ENCODE assay signal across 20 cellular contexts in the genomic region with DNA sequence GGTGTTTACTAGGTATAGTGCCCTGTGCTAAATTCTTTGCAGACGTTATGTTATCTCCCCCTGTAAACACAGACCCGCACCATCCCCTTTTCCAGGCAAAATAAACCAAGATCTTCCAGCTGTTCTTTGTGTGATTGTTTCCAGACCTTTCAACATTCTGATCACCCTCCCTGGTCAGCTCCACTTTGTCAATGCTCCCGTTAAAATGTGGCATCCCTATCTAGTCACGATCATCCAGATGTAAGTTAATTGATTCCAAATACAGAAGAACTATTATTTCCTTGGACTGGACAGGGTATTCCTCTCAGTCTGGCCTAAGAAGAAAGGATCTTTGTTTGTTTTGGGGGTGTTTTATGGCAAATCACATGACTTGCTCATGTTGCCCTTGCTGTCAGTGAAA.
A peak's percentile ranks its signal among the peaks of the same experiment; 100 is the strongest.
DNase-seq lines count a peak whose midpoint lies in the region; ATAC-seq and TF ChIP-seq lines count a peak whose summit lies in the region.
"Had no signal": no experiment of that assay in that cellular context is flagged by ENCODE, and none has a peak within 500 bp of the region (broad histone marks: within the 10 kb centered on the region; RNA-seq: fewer than 3 reads in every experiment).

No MANE protein-coding gene starts in this region.

- no peak overlapping the region for H3K27ac Mint-ChIP-seq in glutamatergic neuron (ENCODE audit: unreplicated experiment)
- H3K27ac Mint-ChIP-seq: H9, IgD-negative memory B cell had no signal

- H3K27me3 Mint-ChIP-seq in glutamatergic neuron (ENCODE audit: unreplicated experiment) = no peaks in the 10 kb centered on the region

- intact Hi-C loops in dorsolateral prefrontal cortex (cut with DNase I) = loop anchor here (5.0 kb wide), 1 partner anchor 125 kb away; a partner anchor contains a TSS

- H3K27me3 ChIP-seq in dorsolateral prefrontal cortex = no peaks in the 10 kb centered on the region
- H3K27me3 ChIP-seq: MG63 had no signal

- in situ Hi-C loops in SK-MEL-5 (cut with HindIII; ENCODE audit: low pct_unique_long_range_greater_than_20kb, low sequenced_read_pairs) = no loop called here

- DNase-seq in SK-MEL-5 (ENCODE audit: low read depth, low spot score) (peak; percentile 59), dorsolateral prefrontal cortex (no peak), islet precursor cell (peak; percentile 66), superior temporal gyrus (ENCODE audit: extremely low spot score) (peak; percentile 80), glutamatergic neuron (no peak)
- DNase-seq in activated CD8-positive, alpha-beta memory T cell treated with anti-CD3 and anti-CD28 coated beads, Interleukin-2, amount 50 U/mL, for 4 hours = no peak
- DNase-seq: CD8-positive, alpha-beta memory T cell; DMS79; H9; Karpas-422; MG63; NCI-H1048; NCI-H1436; NCI-H1930; NCI-H226; NCI-H524; SIG-M5 had no signal

- no peaks in the 10 kb centered on the region for H3K9me3 Mint-ChIP-seq in glutamatergic neuron (ENCODE audit: unreplicated experiment)

- H3K36me3 Mint-ChIP-seq in glutamatergic neuron (ENCODE audit: unreplicated experiment) = peaks cover 5% of the 10 kb centered on the region

- ATAC-seq in HG02970 (IDR thresholded peaks at IDR 0.05; ENCODE audit: low FRiP score, unreplicated experiment) = no peak

- H3K27ac ChIP-seq in dorsolateral prefrontal cortex = peak overlapping the region in 47 of 59 donors; percentile 2 to 86 (median 61)
- H3K27ac ChIP-seq: RWPE1 had no signal

- TF ChIP-seq CTCF in dorsolateral prefrontal cortex (IDR thresholded peaks at IDR 0.05 in 54 of 56, conservative IDR thresholded peaks at IDR 0.05 in 2 of 56; ENCODE audit: low read depth in 1 of 56, partially characterized antibody in 56 of 56) (peak in 1 of 56 donors; percentile 17), glutamatergic neuron (IDR thresholded peaks at IDR 0.05; ENCODE audit: partially characterized antibody, unreplicated experiment) (no peak)

- no peak overlapping the region for H3K4me3 Mint-ChIP-seq in glutamatergic neuron (ENCODE audit: unreplicated experiment)
- H3K4me3 Mint-ChIP-seq: CD8-positive, alpha-beta memory T cell; H9; IgD-negative memory B cell had no signal

- H3K4me1 Mint-ChIP-seq in glutamatergic neuron (ENCODE audit: low read depth, unreplicated experiment) = no peaks in the 10 kb centered on the region
- H3K4me1 Mint-ChIP-seq: CD8-positive, alpha-beta memory T cell; H9; IgD-negative memory B cell had no signal

- H3K4me3 ChIP-seq in dorsolateral prefrontal cortex = peak overlapping the region in 4 of 59 donors; percentile 9 to 19 (median 14)
- H3K4me3 ChIP-seq: MG63 had no signal

Comparison
In these comparisons a context has a peak if more than half of its experiments do, and no peak if none do; other contexts are left out.
1. DNase-seq: peak in SK-MEL-5 (single experiment), islet precursor cell (single experiment) and superior temporal gyrus (single experiment); none in dorsolateral prefrontal cortex (0 of 10), activated CD8-positive, alpha-beta memory T cell treated with anti-CD3 and anti-CD28 coated beads, Interleukin-2, amount 50 U/mL, for 4 hours (single experiment) and glutamatergic neuron (single experiment).